Comparison of ENCODE assay signal across 25 cellular contexts in genomic region chr2:80462654-80463053, GRCh38.
A peak's percentile ranks its signal among the peaks of the same experiment; 100 is the strongest.
DNase-seq lines count a peak whose midpoint lies in the region; FAIRE-seq and TF ChIP-seq lines count a peak whose summit lies in the region.
"Had no signal": no experiment of that assay in that cellular context is flagged by ENCODE, and none has a peak within 500 bp of the region (broad histone marks: within the 10 kb centered on the region; RNA-seq: fewer than 3 reads in every experiment).

No MANE protein-coding gene starts in this region.

- no peaks in the 10 kb centered on the region for H4K20me1 ChIP-seq in H1 (replicated peaks in 1 of 2; ENCODE audit: control insufficient read depth in 1 of 2, insufficient read depth in 2 of 2, low read length in 2 of 2)
- H4K20me1 ChIP-seq: BLaER1 had no signal

- H4K5ac ChIP-seq in H1 (ENCODE audit: insufficient read length, low read depth, low read length), result no peak overlapping the region

- H3K4me2 ChIP-seq in H1 (ENCODE audit: insufficient read depth in 1 of 2, low read depth in 2 of 2, low read length in 2 of 2), result no peak overlapping the region
- H3K4me2 ChIP-seq: BLaER1 had no signal

- no peak overlapping the region for H2AK5ac ChIP-seq in H1 (ENCODE audit: low read depth, low read length)

- H3K23me2 ChIP-seq in H1 (ENCODE audit: low read depth, low read length), result no peaks in the 10 kb centered on the region; the same call in none of the 2 replicates

- H3K4me3 ChIP-seq in GM08714 (ENCODE audit: low read length) (peak overlapping the region; percentile 11; the same call in 1 of the 2 replicates), H1 (ENCODE audit: extremely low read depth in 1 of 4, insufficient read depth in 2 of 4, low read depth in 3 of 4, low read length in 4 of 4) (no peak overlapping the region), esophagus squamous epithelium (no peak overlapping the region)
- H3K4me3 ChIP-seq: BLaER1 had no signal

- H3K79me2 ChIP-seq in H1 (ENCODE audit: control insufficient read depth in 1 of 2, insufficient read depth in 2 of 2, low read length in 2 of 2), result no peaks in the 10 kb centered on the region

- CTCF ChIA-PET in H1 (lab: Charles Lee; ENCODE audit: partially characterized antibody), result interaction anchor here (0.8 to 1.6 kb wide), 3 partner anchors 10 to 224 kb away, joined by 3 to 5 read pairs (median 3); no protein-coding TSS in a partner anchor

- no peak for TF ChIP-seq EP300 in H1 (IDR thresholded peaks at IDR 0.05; ENCODE audit: borderline replicate concordance in 1 of 2, low read depth in 2 of 2, low read length in 2 of 2)

- no peak overlapping the region for H2BK5ac ChIP-seq in H1 (ENCODE audit: low read depth, low read length)

- H3K9me3 ChIP-seq in H1 (ENCODE audit: insufficient read depth in 2 of 2, low read depth in 1 of 2, low read length in 1 of 2) (no peaks in the 10 kb centered on the region), esophagus squamous epithelium (no peaks in the 10 kb centered on the region)
- H3K9me3 ChIP-seq: BE2C, BLaER1 had no signal

- H3K56ac ChIP-seq in H1 (replicated peaks; ENCODE audit: insufficient read length, low read depth, low read length), result no peak overlapping the region

- H3K9ac ChIP-seq in H1 (replicated peaks in 1 of 4; ENCODE audit: extremely low read depth in 1 of 4, low read depth in 3 of 4, low read length in 3 of 4), result no peak overlapping the region
- H3K9ac ChIP-seq: BLaER1 had no signal

- H2BK120ac ChIP-seq in H1 (replicated peaks; ENCODE audit: low read depth, low read length), result peak overlapping the region; percentile 18

- H2AFZ ChIP-seq in H1 (ENCODE audit: low read length), result no peak overlapping the region

- peak; percentile 31 for DNase-seq in NCI-H2227 treated with DMSO at 0.1 percent for 48 hours (lab: John Stamatoyannopoulos, UW)
- DNase-seq in H1 (ENCODE audit: low read depth in 1 of 2, low spot score in 2 of 2), result no peak
- no peak for DNase-seq in 8988T
- DNase-seq in esophagus squamous epithelium (lab: John Stamatoyannopoulos, UW), result no peak
- DNase-seq in stimulated activated CD4-positive, alpha-beta T cell treated with anti-CD3 and anti-CD28 coated beads, Interleukin-2, amount 100 ng/mL, for 24 hours, result no peak
- DNase-seq: ACHN; BE2C; C1 segment of cervical spinal cord; CD4-positive, alpha-beta memory T cell; CD4-positive, CD25-positive, alpha-beta regulatory T cell; CD8-positive, alpha-beta memory T cell; COR-L47; DMS 273 treated with DMSO at 0.1 percent for 48 hours; DMS153; DMS53; DMS79; DND-41; EL; GDM1 had no signal

- H2BK12ac ChIP-seq in H1 (ENCODE audit: low read depth, low read length), result no peak overlapping the region

- H2BK15ac ChIP-seq in H1 (ENCODE audit: low read length), result no peak overlapping the region

- H3K4me1 ChIP-seq in H1 (replicated peaks in 1 of 4; ENCODE audit: control insufficient read depth in 3 of 4, insufficient read depth in 4 of 4, low read length in 3 of 4) (peaks cover 0 to 8% (median 6%) of the 10 kb centered on the region in 4 experiments; a peak in 4 of 7 replicates), esophagus squamous epithelium (no peaks in the 10 kb centered on the region)
- H3K4me1 ChIP-seq: BE2C, BLaER1 had no signal

- no peak overlapping the region for H4K8ac ChIP-seq in H1 (ENCODE audit: extremely low read depth, insufficient read depth, low read length)

- no peak for FAIRE-seq in H1 (lab: Jason Lieb, UNC)
- FAIRE-seq: A204.1, GM12891, GM18507 had no signal

- no peak for TF ChIP-seq POLR2A in H1 (IDR thresholded peaks at IDR 0.05; ENCODE audit: control extremely low read depth in 1 of 2, low read depth in 2 of 2, low read length in 2 of 2)
- no peak for TF ChIP-seq POLR2A in esophagus squamous epithelium (IDR thresholded peaks at IDR 0.05)

- no peak overlapping the region for H3K14ac ChIP-seq in H1 (ENCODE audit: insufficient read length)

- H4K91ac ChIP-seq in H1 (replicated peaks; ENCODE audit: insufficient read length, low read length), result no peak overlapping the region

- no peak overlapping the region for H3K18ac ChIP-seq in H1 (ENCODE audit: extremely low read depth, low read length)

- no peaks in the 10 kb centered on the region for H3K79me1 ChIP-seq in H1 (ENCODE audit: low read depth, low read length)

- H3K27me3 ChIP-seq in H1 (replicated peaks in 1 of 4; ENCODE audit: control insufficient read depth in 3 of 4, extremely low read depth in 1 of 4, insufficient read depth in 3 of 4, low read length in 3 of 4) (no peaks in the 10 kb centered on the region), esophagus squamous epithelium (no peaks in the 10 kb centered on the region)
- H3K27me3 ChIP-seq: BE2C, BLaER1 had no signal

- H3K4ac ChIP-seq in H1 (replicated peaks; ENCODE audit: insufficient read length, low read depth, low read length), result no peak overlapping the region

- H3K36me3 ChIP-seq in H1 (ENCODE audit: control insufficient read depth in 2 of 4, insufficient read depth in 4 of 4, low read length in 3 of 4), result no peaks in the 10 kb centered on the region
- no peaks in the 10 kb centered on the region for H3K36me3 ChIP-seq in esophagus squamous epithelium
- H3K36me3 ChIP-seq: BE2C, BLaER1 had no signal

- no peak for TF ChIP-seq RAD21 in H1 (IDR thresholded peaks at IDR 0.05 in 1 of 2, conservative IDR thresholded peaks at IDR 0.05 in 1 of 2; ENCODE audit: low read depth in 2 of 2, low read length in 2 of 2)

- TF ChIP-seq CTCF in H1 (IDR thresholded peaks at IDR 0.05; ENCODE audit: control extremely low read depth in 1 of 3, insufficient read depth in 1 of 3, low read depth in 1 of 3, low read length in 3 of 3), result no peak
- TF ChIP-seq CTCF in esophagus squamous epithelium (IDR thresholded peaks at IDR 0.05), result no peak

- no peak overlapping the region for H3K23ac ChIP-seq in H1 (ENCODE audit: insufficient read length)

- intact Hi-C loops in esophagus squamous epithelium (cut with DNase I), result no loop called here

- 95% methylated on average over 7 of the region's 8 CpGs; no CpG with 5 or more reads in 1 of the 2 experiments for WGBS in H1 (ENCODE audit: extremely low coverage in 1 of 2, insufficient coverage in 1 of 2, insufficient read length in 1 of 2, insufficient replicate concordance in 2 of 2, low coverage in 1 of 2, low lambda C conversion rate in 2 of 2, missing lambda C conversion rate in 1 of 2), 2 experiments
- 53 to 55% methylated on average over 8 of the region's 8 CpGs for WGBS in esophagus squamous epithelium, 2 donors

- H2BK20ac ChIP-seq in H1 (ENCODE audit: low read length), result no peak overlapping the region; the same call in 1 of the 2 replicates

- H3K27ac ChIP-seq in H1 (ENCODE audit: low read depth, low read length) (no peak overlapping the region), esophagus squamous epithelium (no peak overlapping the region)
- H3K27ac ChIP-seq: 22Rv1, BLaER1 had no signal

- POLR2A ChIA-PET in H1 (lab: Charles Lee; ENCODE audit: partially characterized antibody), result no interaction called here

TF ChIP-seq in H1, 55 proteins besides CTCF, POLR2A, EP300 and RAD21:
- TF ChIP-seq KDM1A (IDR thresholded peaks at IDR 0.05; ENCODE audit: borderline replicate concordance, low read length) (no peak), TCF12 (IDR thresholded peaks at IDR 0.05; ENCODE audit: low read depth, low read length) (no peak)
TF ChIP-seq in H1: peak in this region for 0.
